9 cellular contexts compared by ENCODE assay signal in the genomic region with DNA sequence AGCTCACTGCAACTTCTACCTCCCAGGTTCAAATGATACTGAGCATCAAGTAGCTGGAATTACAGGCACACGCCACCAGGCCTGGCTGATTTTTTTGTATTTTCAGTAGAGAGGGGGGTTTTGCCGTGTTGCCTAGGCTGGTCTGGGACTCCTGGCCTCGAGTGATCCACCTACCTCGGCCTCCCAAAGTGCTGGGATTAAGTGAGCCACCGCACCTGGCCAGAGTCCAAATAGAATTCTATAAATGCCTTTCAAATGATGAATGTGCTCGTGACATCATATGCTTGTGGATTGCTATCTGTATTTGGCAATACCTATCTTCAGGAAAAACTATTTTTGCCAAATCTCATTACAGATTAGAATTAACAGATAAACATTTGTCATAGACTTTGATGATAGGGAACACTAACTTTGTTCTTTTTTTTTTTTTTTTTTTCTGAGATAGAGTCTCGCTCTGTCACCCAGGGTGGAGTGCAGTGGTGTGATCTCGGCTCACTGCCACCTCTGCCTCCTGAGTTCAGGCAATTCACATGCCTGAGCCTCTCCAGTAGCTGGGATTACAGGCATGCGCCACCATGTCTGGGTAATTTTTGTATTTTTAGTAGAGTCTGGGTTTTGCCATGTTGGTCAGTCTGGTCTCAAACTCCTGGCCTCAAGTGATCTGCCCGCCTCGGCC. TPM values are rescaled to one million over a fixed set of nuclear protein-coding genes. Genes with fewer than 3 reads are reported as not detected.
A peak's percentile ranks its signal among the peaks of the same experiment; 100 is the strongest.
DNase-seq lines count a peak whose midpoint lies in the region; ATAC-seq, FAIRE-seq and TF ChIP-seq lines count a peak whose summit lies in the region.
"Not testable (repeated sequence)": the region's sequence is repeated elsewhere in the genome, so short reads cannot be mapped to it uniquely, and the experiment has no call there.
"Had no signal": no experiment of that assay in that cellular context is flagged by ENCODE, and none has a peak within 500 bp of the region (broad histone marks: within the 10 kb centered on the region; RNA-seq: fewer than 3 reads in every experiment).

No MANE protein-coding gene starts in this region.

- WGBS in HepG2 (ENCODE audit: low lambda C conversion rate) = no CpG with 5 or more reads among the region's 11 CpGs
- WGBS in pancreas, 2 donors = no CpG with 5 or more reads among the region's 11 CpGs

- POLR2A ChIA-PET in HCT116 (lab: Charles Lee); Panc1 (lab: Charles Lee); HepG2 (lab: Yijun Ruan, JAX): not testable (repeated sequence)

- not testable (repeated sequence) for H3K9me2 ChIP-seq in HCT116 (ENCODE audit: insufficient read depth)

- not testable (repeated sequence) for DNase-seq in HCT116 (ENCODE audit: low read depth, low spot score); Panc1 (ENCODE audit: low read depth, low spot score); Right ventricle myocardium superior; left ventricle myocardium superior; HepG2 (ENCODE audit: low spot score); pancreas

- TF ChIP-seq RAD21 in HCT116 (IDR thresholded peaks at IDR 0.05; ENCODE audit: low read depth); HepG2 (CRISPR knock-in tag; IDR thresholded peaks at IDR 0.05): not testable (repeated sequence)

- not testable (repeated sequence) for H3K79me2 ChIP-seq in HCT116 (ENCODE audit: insufficient read depth, low read length); HepG2 (ENCODE audit: insufficient read depth, low read length)

- FAIRE-seq in HepG2 (lab: Jason Lieb, UNC); pancreas (lab: Jason Lieb, UNC): not testable (repeated sequence)

- H3K4me3 ChIP-seq in HCT116 (replicated peaks in 1 of 2; ENCODE audit: low read depth in 1 of 2, low read length in 2 of 2); Panc1 (ENCODE audit: low read depth in 2 of 2, low read length in 2 of 2); HepG2 (replicated peaks in 1 of 3; ENCODE audit: insufficient read depth in 1 of 3, low read depth in 2 of 3, low read length in 3 of 3); pancreas: not testable (repeated sequence)

- in situ Hi-C loops in Panc1 (cut with HindIII; ENCODE audit: low pct_unique_long_range_greater_than_20kb, low sequenced_read_pairs); HepG2 (cut with HindIII; ENCODE audit: extremely low pct_ligation_motif_present, low pct_unique_long_range_greater_than_20kb): not testable (repeated sequence)

- intact Hi-C loops in HCT116 (cut with micrococcal nuclease); Panc1 (cut with micrococcal nuclease; ENCODE audit: unreplicated experiment); Right ventricle myocardium superior (cut with DNase I); left ventricle myocardium superior (cut with micrococcal nuclease); HepG2 (cut with micrococcal nuclease; ENCODE audit: unreplicated experiment); pancreas (cut with DNase I): not testable (repeated sequence)

- not testable (repeated sequence) for H3K27me3 ChIP-seq in HCT116 (ENCODE audit: insufficient read depth, low read length); Panc1 (ENCODE audit: control insufficient read depth, insufficient read depth, low read length); HepG2 (ENCODE audit: control insufficient read depth in 1 of 2, insufficient read depth in 2 of 2, low read length in 2 of 2); pancreas

- not testable (repeated sequence) for H4K20me1 ChIP-seq in HCT116 (ENCODE audit: insufficient read depth); HepG2 (ENCODE audit: insufficient read depth, low read length)

- H3K9ac ChIP-seq in HCT116 (ENCODE audit: low read length); HepG2 (ENCODE audit: insufficient read depth, low read depth, low read length): not testable (repeated sequence)

- H3K27ac ChIP-seq in HCT116 (ENCODE audit: low read depth, low read length); Panc1 (ENCODE audit: low read length); HepG2 (ENCODE audit: extremely low read length, insufficient read depth, low read length); pancreas: not testable (repeated sequence)

- not testable (repeated sequence) for H2AFZ ChIP-seq in HCT116 (ENCODE audit: low read depth, low read length, poor library complexity, severe bottlenecking); HepG2 (ENCODE audit: low read length)

- H3K36me3 ChIP-seq in HCT116 (ENCODE audit: control insufficient read depth in 1 of 2, insufficient read depth in 2 of 2, low read length in 2 of 2); Panc1 (ENCODE audit: control insufficient read depth, insufficient read depth, low read length); HepG2 (replicated peaks in 1 of 2; ENCODE audit: control insufficient read depth in 1 of 2, insufficient read depth in 2 of 2, low read length in 2 of 2); pancreas: not testable (repeated sequence)

- CTCF ChIA-PET in HCT116 (lab: Charles Lee); Panc1 (lab: Charles Lee); HepG2 (lab: Yijun Ruan, JAX; ENCODE audit: low intra/inter-chr PET ratio, low total read pairs): not testable (repeated sequence)

- H3K9me3 ChIP-seq in HCT116 (ENCODE audit: control insufficient read depth in 1 of 2, insufficient read depth in 1 of 2, low read depth in 1 of 2, low read length in 2 of 2); Panc1 (ENCODE audit: control insufficient read depth, insufficient read depth, low read depth, low read length); HepG2 (ENCODE audit: low read length); pancreas: not testable (repeated sequence)

- not testable (repeated sequence) for TF ChIP-seq CTCF in HCT116 (IDR thresholded peaks at IDR 0.05 in 2 of 3, conservative IDR thresholded peaks at IDR 0.05 in 1 of 3; ENCODE audit: borderline replicate concordance in 1 of 3, insufficient read depth in 1 of 3, low read depth in 2 of 3, low read length in 2 of 3); Panc1 (IDR thresholded peaks at IDR 0.05); HepG2 (CRISPR knock-in tag; IDR thresholded peaks at IDR 0.05); pancreas (IDR thresholded peaks at IDR 0.05)

- BruUV-seq in HCT116 (replicated peaks; lab: Mats Ljungman, UMichigan); Panc1 (replicated peaks; lab: Mats Ljungman, UMichigan); HepG2 (replicated peaks; lab: Mats Ljungman, UMichigan): not testable (repeated sequence)

- ATAC-seq in HCT116 (peak; percentile 39), Panc1 (peak; percentile 43), SK-N-SH treated with all-trans-retinoic acid at 6 μM for 48 hours (peak; percentile 71), Right ventricle myocardium superior (ENCODE audit: poor library complexity) (peak; percentile 50), left ventricle myocardium superior (peak; percentile 58), HepG2 (peak; percentile 51), pancreas (peak; percentile 13 to 49 (median 30))

- RAD21 ChIA-PET in HCT116 (lab: Charles Lee; ENCODE audit: low non-redundant PET in 1 of 2, low total read pairs in 2 of 2, uncharacterized antibody in 2 of 2, unreplicated experiment in 2 of 2) = not testable (repeated sequence)

- H3K4me2 ChIP-seq in HCT116 (ENCODE audit: low read length); HepG2 (ENCODE audit: low read depth, low read length): not testable (repeated sequence)

- not testable (repeated sequence) for H3K4me1 ChIP-seq in HCT116 (ENCODE audit: control insufficient read depth in 1 of 2, insufficient read depth in 2 of 2, low read length in 2 of 2); Panc1 (ENCODE audit: control insufficient read depth, insufficient read depth, low read length); HepG2 (ENCODE audit: insufficient read depth, low read length); pancreas

- not testable (repeated sequence) for TF ChIP-seq EP300 in HepG2 (IDR thresholded peaks at IDR 0.05; ENCODE audit: low read depth in 2 of 2, low read length in 2 of 2); HepG2 (CRISPR knock-in tag; IDR thresholded peaks at IDR 0.05; ENCODE audit: borderline replicate concordance)

- TF ChIP-seq POLR2A in HCT116 (IDR thresholded peaks at IDR 0.05; ENCODE audit: borderline replicate concordance, extremely low read depth, insufficient read depth, insufficient read length); HepG2 (IDR thresholded peaks at IDR 0.05; ENCODE audit: insufficient read depth in 1 of 2, low read depth in 2 of 2, low read length in 2 of 2): not testable (repeated sequence)

RNA-seq across cellular contexts. Expression of a gene that starts 15.2 kb away (rescaled TPM):
- total RNA-seq in HCT116 (2021; ENCODE audit: unreplicated experiment) (264 TPM), Panc1 (2021; ENCODE audit: unreplicated experiment) (270 TPM), Right ventricle myocardium superior (43.9 TPM), left ventricle myocardium superior (55.3 TPM), HepG2 (2016; rRNA removed; fragmentation: Illumina TruSeq; extraction: Trizol) (40.8 and 48.4 TPM in 2 replicates), pancreas (10 to 100 TPM; 40.3 to 82.1 (median 54.6) TPM)
- polyA plus RNA-seq in HCT116 (2012) = 206 and 231 TPM in 2 replicates
- 314 TPM for polyA plus RNA-seq in Panc1 (2012; ENCODE audit: insufficient read length)
- total RNA-seq in HepG2 (2016; cell fraction: cytosol; rRNA removed; fragmentation: Illumina TruSeq; extraction: Trizol; ENCODE audit: low read depth) = 36.9 and 45.8 TPM in 2 replicates
- 42.8 and 43.7 TPM in 2 replicates for total RNA-seq in HepG2 (2016; cell fraction: insoluble cytoplasmic fraction; rRNA removed; fragmentation: Illumina TruSeq; extraction: Trizol)
- 52.1 and 54.1 TPM in 2 replicates for total RNA-seq in HepG2 (2016; cell fraction: membrane; rRNA removed; fragmentation: Illumina TruSeq; extraction: Trizol)
- total RNA-seq in HepG2 (2016; cell fraction: nucleus; rRNA removed; fragmentation: Illumina TruSeq; extraction: Trizol) = 63.4 and 92.7 TPM in 2 replicates
- polyA plus RNA-seq in HepG2 (2011; rRNA removed) (55.1 and 63.9 TPM in 2 replicates), pancreas (100 to 1,000 TPM in 1 of 2 donors, 10 to 100 TPM in 1; 65.3 to 116 TPM)
- 23.4 and 26.4 TPM in 2 replicates for polyA plus RNA-seq in HepG2 (2011; cell fraction: cytosol; rRNA removed)
- 475 and 487 TPM in 2 replicates for polyA plus RNA-seq in HepG2 (2011; cell fraction: nucleus; rRNA removed)
- 130 and 201 TPM in 2 replicates for polyA plus RNA-seq in HepG2 (2012)
- polyA plus RNA-seq in HepG2 (2016; cell fraction: cytosol; fragmentation: Illumina TruSeq; extraction: Trizol; ENCODE audit: low read depth) = 25.5 and 29.6 TPM in 2 replicates
- 97.1 and 152 TPM in 2 replicates for polyA plus RNA-seq in HepG2 (2016; cell fraction: insoluble cytoplasmic fraction; fragmentation: Illumina TruSeq; extraction: Trizol; ENCODE audit: low read depth)
- 65.4 and 76.8 TPM in 2 replicates for polyA plus RNA-seq in HepG2 (2016; cell fraction: membrane; fragmentation: Illumina TruSeq; extraction: Trizol; ENCODE audit: low read depth)
- polyA plus RNA-seq in HepG2 (2016; cell fraction: nucleus; fragmentation: Illumina TruSeq; extraction: Trizol; ENCODE audit: insufficient read depth, low read depth) = 346 and 353 TPM in 2 replicates
- polyA minus RNA-seq in HepG2 (2011; rRNA and poly(A)+ RNA removed; ENCODE audit: low replicate concordance) = 36.7 and 65.3 TPM in 2 replicates
- 77.5 and 78.1 TPM in 2 replicates for polyA minus RNA-seq in HepG2 (2011; cell fraction: cytosol; rRNA and poly(A)+ RNA removed)
- polyA minus RNA-seq in HepG2 (2011; cell fraction: nucleus; rRNA and poly(A)+ RNA removed) = 171 and 176 TPM in 2 replicates

RNA-seq across cellular contexts. Expression of a gene that starts 38.6 kb away (rescaled TPM):
- total RNA-seq in HCT116 (2021; ENCODE audit: unreplicated experiment) = 361 TPM
- polyA plus RNA-seq in HCT116 (2012) = 328 and 355 TPM in 2 replicates
- 231 TPM for total RNA-seq in Panc1 (2021; ENCODE audit: unreplicated experiment)
- polyA plus RNA-seq in Panc1 (2012; ENCODE audit: insufficient read length) = 389 TPM
- 253 TPM for total RNA-seq in Right ventricle myocardium superior
- 254 TPM for total RNA-seq in left ventricle myocardium superior
- 138 and 298 TPM in 2 replicates for total RNA-seq in HepG2 (2016; rRNA removed; fragmentation: Illumina TruSeq; extraction: Trizol)
- 52.9 and 59.0 TPM in 2 replicates for total RNA-seq in HepG2 (2016; cell fraction: cytosol; rRNA removed; fragmentation: Illumina TruSeq; extraction: Trizol; ENCODE audit: low read depth)
- total RNA-seq in HepG2 (2016; cell fraction: insoluble cytoplasmic fraction; rRNA removed; fragmentation: Illumina TruSeq; extraction: Trizol) = 109 and 318 TPM in 2 replicates
- 97.9 and 102 TPM in 2 replicates for total RNA-seq in HepG2 (2016; cell fraction: membrane; rRNA removed; fragmentation: Illumina TruSeq; extraction: Trizol)
- 269 and 303 TPM in 2 replicates for total RNA-seq in HepG2 (2016; cell fraction: nucleus; rRNA removed; fragmentation: Illumina TruSeq; extraction: Trizol)
- 189 and 206 TPM in 2 replicates for polyA plus RNA-seq in HepG2 (2011; rRNA removed)
- polyA plus RNA-seq in HepG2 (2011; cell fraction: cytosol; rRNA removed) = 123 and 178 TPM in 2 replicates
- 404 and 487 TPM in 2 replicates for polyA plus RNA-seq in HepG2 (2011; cell fraction: nucleus; rRNA removed)
- 180 and 205 TPM in 2 replicates for polyA plus RNA-seq in HepG2 (2012)
- 69.4 and 72.1 TPM in 2 replicates for polyA plus RNA-seq in HepG2 (2016; cell fraction: cytosol; fragmentation: Illumina TruSeq; extraction: Trizol; ENCODE audit: low read depth)
- 150 and 184 TPM in 2 replicates for polyA plus RNA-seq in HepG2 (2016; cell fraction: insoluble cytoplasmic fraction; fragmentation: Illumina TruSeq; extraction: Trizol; ENCODE audit: low read depth)
- 99.2 and 107 TPM in 2 replicates for polyA plus RNA-seq in HepG2 (2016; cell fraction: membrane; fragmentation: Illumina TruSeq; extraction: Trizol; ENCODE audit: low read depth)
- 673 and 742 TPM in 2 replicates for polyA plus RNA-seq in HepG2 (2016; cell fraction: nucleus; fragmentation: Illumina TruSeq; extraction: Trizol; ENCODE audit: insufficient read depth, low read depth)
- 135 and 165 TPM in 2 replicates for polyA minus RNA-seq in HepG2 (2011; rRNA and poly(A)+ RNA removed; ENCODE audit: low replicate concordance)
- polyA minus RNA-seq in HepG2 (2011; cell fraction: cytosol; rRNA and poly(A)+ RNA removed) = 69.4 and 75.9 TPM in 2 replicates
- 56.7 and 63.5 TPM in 2 replicates for polyA minus RNA-seq in HepG2 (2011; cell fraction: nucleus; rRNA and poly(A)+ RNA removed)
- total RNA-seq in pancreas = 100 to 1,000 TPM in 1 of 6 donors, 10 to 100 TPM in 5; 71.9 to 100 (median 88.8) TPM
- 100 to 1,000 TPM; 145 to 181 TPM for polyA plus RNA-seq in pancreas

RNA-seq across cellular contexts. Expression of a gene that starts 56.0 kb away (rescaled TPM):
- total RNA-seq in HCT116 (2021; ENCODE audit: unreplicated experiment) (1.1 TPM), Panc1 (2021; ENCODE audit: unreplicated experiment) (0.90 TPM), Right ventricle myocardium superior (0.19 TPM), left ventricle myocardium superior (0.30 TPM), HepG2 (2016; rRNA removed; fragmentation: Illumina TruSeq; extraction: Trizol) (0.29 and 1.0 TPM in 2 replicates), pancreas (1 to 10 TPM in 1 of 6 donors, under 1 TPM in 4, not detected in 1; 0.46 to 2.5 (median 0.92) TPM)
- polyA plus RNA-seq in HCT116 (2012) = 0.57 and 0.82 TPM in 2 replicates
- polyA plus RNA-seq in Panc1 (2012; ENCODE audit: insufficient read length) = 0.55 TPM
- 0.20 TPM in 1 of 2 replicates, not detected in the other for total RNA-seq in HepG2 (2016; cell fraction: cytosol; rRNA removed; fragmentation: Illumina TruSeq; extraction: Trizol; ENCODE audit: low read depth)
- total RNA-seq in HepG2 (2016; cell fraction: insoluble cytoplasmic fraction; rRNA removed; fragmentation: Illumina TruSeq; extraction: Trizol) = 0.78 TPM in 1 of 2 replicates, not detected in the other
- 0.22 and 0.24 TPM in 2 replicates for total RNA-seq in HepG2 (2016; cell fraction: membrane; rRNA removed; fragmentation: Illumina TruSeq; extraction: Trizol)
- total RNA-seq in HepG2 (2016; cell fraction: nucleus; rRNA removed; fragmentation: Illumina TruSeq; extraction: Trizol) = 5.1 and 6.0 TPM in 2 replicates
- polyA plus RNA-seq in HepG2 (2011; rRNA removed) (0.52 and 0.77 TPM in 2 replicates), pancreas (1 to 10 TPM in 1 of 2 donors, under 1 TPM in 1; 0.57 to 1.1 TPM)
- polyA plus RNA-seq in HepG2 (2011; cell fraction: cytosol; rRNA removed) = 0.12 and 0.13 TPM in 2 replicates
- 0.97 and 1.1 TPM in 2 replicates for polyA plus RNA-seq in HepG2 (2011; cell fraction: nucleus; rRNA removed)
- polyA plus RNA-seq in HepG2 (2012) = 0.83 and 0.87 TPM in 2 replicates
- 0.08 TPM in 1 of 2 replicates, not detected in the other for polyA plus RNA-seq in HepG2 (2016; cell fraction: cytosol; fragmentation: Illumina TruSeq; extraction: Trizol; ENCODE audit: low read depth)
- 0.24 TPM in 1 of 2 replicates, not detected in the other for polyA plus RNA-seq in HepG2 (2016; cell fraction: insoluble cytoplasmic fraction; fragmentation: Illumina TruSeq; extraction: Trizol; ENCODE audit: low read depth)
- polyA plus RNA-seq in HepG2 (2016; cell fraction: membrane; fragmentation: Illumina TruSeq; extraction: Trizol; ENCODE audit: low read depth) = 0.15 and 0.16 TPM in 2 replicates
- 3.7 and 4.3 TPM in 2 replicates for polyA plus RNA-seq in HepG2 (2016; cell fraction: nucleus; fragmentation: Illumina TruSeq; extraction: Trizol; ENCODE audit: insufficient read depth, low read depth)
- polyA minus RNA-seq in HepG2 (2011; rRNA and poly(A)+ RNA removed; ENCODE audit: low replicate concordance) = 0.36 and 0.61 TPM in 2 replicates
- polyA minus RNA-seq in HepG2 (2011; cell fraction: cytosol; rRNA and poly(A)+ RNA removed) = not detected in 2 replicates
- polyA minus RNA-seq in HepG2 (2011; cell fraction: nucleus; rRNA and poly(A)+ RNA removed) = 3.6 and 7.2 TPM in 2 replicates
- total RNA-seq: Daoy had no signal
- polyA plus RNA-seq: CD4-positive, alpha-beta memory T cell had no signal

RNA-seq across cellular contexts. Expression of a gene that starts 56.1 kb away (rescaled TPM):
- 47.0 TPM for total RNA-seq in HCT116 (2021; ENCODE audit: unreplicated experiment)
- polyA plus RNA-seq in HCT116 (2012) = 30.7 and 33.6 TPM in 2 replicates
- total RNA-seq in Panc1 (2021; ENCODE audit: unreplicated experiment) = 66.2 TPM
- 84.0 TPM for polyA plus RNA-seq in Panc1 (2012; ENCODE audit: insufficient read length)
- total RNA-seq in Right ventricle myocardium superior = 40.2 TPM
- total RNA-seq in left ventricle myocardium superior = 46.1 TPM
- total RNA-seq in HepG2 (2016; rRNA removed; fragmentation: Illumina TruSeq; extraction: Trizol) = 15.6 and 23.3 TPM in 2 replicates
- 22.5 and 27.1 TPM in 2 replicates for total RNA-seq in HepG2 (2016; cell fraction: cytosol; rRNA removed; fragmentation: Illumina TruSeq; extraction: Trizol; ENCODE audit: low read depth)
- total RNA-seq in HepG2 (2016; cell fraction: insoluble cytoplasmic fraction; rRNA removed; fragmentation: Illumina TruSeq; extraction: Trizol) = 13.4 and 24.5 TPM in 2 replicates
- total RNA-seq in HepG2 (2016; cell fraction: membrane; rRNA removed; fragmentation: Illumina TruSeq; extraction: Trizol) = 16.3 and 21.4 TPM in 2 replicates
- total RNA-seq in HepG2 (2016; cell fraction: nucleus; rRNA removed; fragmentation: Illumina TruSeq; extraction: Trizol) = 30.1 and 30.6 TPM in 2 replicates
- polyA plus RNA-seq in HepG2 (2011; rRNA removed) = 30.8 and 40.2 TPM in 2 replicates
- 15.2 and 19.8 TPM in 2 replicates for polyA plus RNA-seq in HepG2 (2011; cell fraction: cytosol; rRNA removed)
- 198 and 224 TPM in 2 replicates for polyA plus RNA-seq in HepG2 (2011; cell fraction: nucleus; rRNA removed)
- polyA plus RNA-seq in HepG2 (2012) = 35.0 and 37.6 TPM in 2 replicates
- polyA plus RNA-seq in HepG2 (2016; cell fraction: cytosol; fragmentation: Illumina TruSeq; extraction: Trizol; ENCODE audit: low read depth) = 4.3 and 6.0 TPM in 2 replicates
- 18.0 and 21.1 TPM in 2 replicates for polyA plus RNA-seq in HepG2 (2016; cell fraction: insoluble cytoplasmic fraction; fragmentation: Illumina TruSeq; extraction: Trizol; ENCODE audit: low read depth)
- polyA plus RNA-seq in HepG2 (2016; cell fraction: membrane; fragmentation: Illumina TruSeq; extraction: Trizol; ENCODE audit: low read depth) = 12.3 and 13.6 TPM in 2 replicates
- 82.4 and 89.4 TPM in 2 replicates for polyA plus RNA-seq in HepG2 (2016; cell fraction: nucleus; fragmentation: Illumina TruSeq; extraction: Trizol; ENCODE audit: insufficient read depth, low read depth)
- polyA minus RNA-seq in HepG2 (2011; rRNA and poly(A)+ RNA removed; ENCODE audit: low replicate concordance) = 44.5 and 55.4 TPM in 2 replicates
- 10.5 and 11.6 TPM in 2 replicates for polyA minus RNA-seq in HepG2 (2011; cell fraction: cytosol; rRNA and poly(A)+ RNA removed)
- 36.8 and 48.6 TPM in 2 replicates for polyA minus RNA-seq in HepG2 (2011; cell fraction: nucleus; rRNA and poly(A)+ RNA removed)
- 10 to 100 TPM; 21.6 to 39.5 (median 24.5) TPM for total RNA-seq in pancreas
- 10 to 100 TPM; 66.2 to 81.6 TPM for polyA plus RNA-seq in pancreas
